Comparison of ENCODE assay signal across 8 cellular contexts in the genomic region with DNA sequence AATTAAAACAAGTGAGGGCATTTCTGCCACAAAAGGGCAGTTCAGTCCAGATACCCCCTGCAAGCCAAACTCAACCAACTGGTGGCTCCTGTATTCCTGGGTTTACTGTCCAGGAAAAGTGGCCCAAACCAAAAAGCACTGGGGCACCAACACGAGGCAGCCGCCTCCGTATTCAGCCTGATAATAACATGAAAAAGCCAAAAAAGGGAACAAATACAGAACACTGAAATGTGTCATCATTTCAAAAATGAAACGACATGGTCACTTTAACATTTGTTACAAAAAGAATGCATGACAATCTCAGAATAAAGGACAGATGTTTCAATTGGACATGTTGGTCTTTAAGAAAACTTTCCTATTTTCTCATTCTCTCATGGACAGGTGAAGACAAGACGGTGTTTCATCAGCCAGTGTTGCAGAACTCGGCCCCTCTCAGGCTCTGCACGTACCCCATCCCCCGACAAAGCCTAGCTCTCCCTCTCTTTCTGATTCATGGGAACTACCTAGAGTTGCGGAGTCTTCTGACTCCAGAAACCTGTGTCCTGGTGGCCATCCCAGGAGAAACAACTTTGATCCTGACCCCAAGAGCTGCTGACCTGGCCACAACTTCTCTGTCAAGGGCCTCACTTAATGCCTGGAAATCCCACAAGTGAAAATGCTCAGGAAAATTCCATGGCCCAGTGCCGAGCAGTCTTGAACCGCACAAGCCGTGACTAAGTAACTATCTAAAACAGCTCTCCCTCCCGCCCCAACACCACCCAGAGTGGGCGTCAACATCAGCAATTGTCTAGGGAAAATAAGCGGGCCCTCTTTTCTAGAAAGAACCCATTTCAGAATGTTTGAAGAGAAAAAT. TPM values are rescaled to one million over a fixed set of nuclear protein-coding genes. Genes with fewer than 3 reads are reported as not detected.
DNase-seq lines count a peak whose midpoint lies in the region; ATAC-seq and TF ChIP-seq lines count a peak whose summit lies in the region.

No MANE protein-coding gene starts in this region.

- ATAC-seq in upper lobe of left lung (ENCODE audit: low FRiP score in 2 of 2) (peak; percentile 69 to 76), HG03097 (IDR thresholded peaks at IDR 0.05; ENCODE audit: low FRiP score, unreplicated experiment) (no peak)

- peak in 2 of 6 experiments; percentile 20 to 47 for TF ChIP-seq CTCF in upper lobe of left lung (IDR thresholded peaks at IDR 0.05)

- no peak for DNase-seq in activated naive CD4-positive, alpha-beta T cell treated with anti-CD3 and anti-CD28 coated beads, Interleukin-2, amount 50 U/mL, for 16 hours
- DNase-seq in RPMI7951 (ENCODE audit: low read depth) (peak; percentile 98), dedifferentiated amniotic fluid mesenchymal stem cell (ENCODE audit: extremely low spot score) (peak; percentile 95), upper lobe of left lung (peak in 1 of 2 donors; percentile 85), C1 segment of cervical spinal cord (lab: John Stamatoyannopoulos, UW) (no peak)

- H3K9ac ChIP-seq in mucosa of rectum (ENCODE audit: low read depth in 1 of 2, low read length in 2 of 2) = peak overlapping the region; percentile 27 to 51

- no peaks in the 10 kb centered on the region for H3K27me3 ChIP-seq in mucosa of rectum (ENCODE audit: control insufficient read depth in 2 of 2, insufficient read depth in 2 of 2, low read length in 2 of 2)
- no peaks in the 10 kb centered on the region for H3K27me3 ChIP-seq in upper lobe of left lung

- peaks cover 65% of the 10 kb centered on the region for H3K4me1 Mint-ChIP-seq in activated naive CD4-positive, alpha-beta T cell treated with anti-CD3 and anti-CD28 coated beads, Interleukin-2, amount 50 U/mL, for 24 hours

- H3K4me3 Mint-ChIP-seq in activated naive CD4-positive, alpha-beta T cell treated with anti-CD3 and anti-CD28 coated beads, Interleukin-2, amount 50 U/mL, for 24 hours = peak overlapping the region; percentile 58

- WGBS in upper lobe of left lung, 2 donors = 56 to 60% methylated on average over 11 to 15 of the region's 15 CpGs

- H3K36me3 Mint-ChIP-seq in activated naive CD4-positive, alpha-beta T cell treated with anti-CD3 and anti-CD28 coated beads, Interleukin-2, amount 50 U/mL, for 24 hours = peaks cover 8% of the 10 kb centered on the region

- no peaks in the 10 kb centered on the region for H3K9me3 ChIP-seq in mucosa of rectum (ENCODE audit: control insufficient read depth in 2 of 2, low read length in 2 of 2)
- no peaks in the 10 kb centered on the region for H3K9me3 ChIP-seq in upper lobe of left lung

- H3K27me3 Mint-ChIP-seq in activated naive CD4-positive, alpha-beta T cell treated with anti-CD3 and anti-CD28 coated beads, Interleukin-2, amount 50 U/mL, for 24 hours = no peaks in the 10 kb centered on the region

- TF ChIP-seq POLR2A in upper lobe of left lung (IDR thresholded peaks at IDR 0.05) = no peak

- peak in 1 of 4 donors; percentile 78 for TF ChIP-seq EP300 in upper lobe of left lung (IDR thresholded peaks at IDR 0.05)

- H3K27ac ChIP-seq in mucosa of rectum (ENCODE audit: low read depth in 2 of 2, low read length in 2 of 2) (peak overlapping the region; percentile 63 to 78), upper lobe of left lung (peak overlapping the region; percentile 86 to 90 (median 88))

- H3K4me3 ChIP-seq in mucosa of rectum (ENCODE audit: low read length in 2 of 2) = peak overlapping the region in 1 of 2 donors; percentile 9
- peak overlapping the region in 1 of 4 donors; percentile 34 for H3K4me3 ChIP-seq in upper lobe of left lung

- peaks cover 38 to 41% of the 10 kb centered on the region in 2 donors for H3K36me3 ChIP-seq in mucosa of rectum (ENCODE audit: control insufficient read depth in 2 of 2, insufficient read depth in 2 of 2, low read length in 2 of 2)
- H3K36me3 ChIP-seq in upper lobe of left lung = peaks cover 18 to 45% (median 43%) of the 10 kb centered on the region in 4 donors

- H3K4me1 ChIP-seq in mucosa of rectum (ENCODE audit: control insufficient read depth in 2 of 2, insufficient read depth in 2 of 2, low read length in 2 of 2) (peaks cover 8 to 11% of the 10 kb centered on the region in 2 donors), upper lobe of left lung (peaks cover 60 to 62% (median 61%) of the 10 kb centered on the region in 4 donors)

- H3K27ac Mint-ChIP-seq in activated naive CD4-positive, alpha-beta T cell treated with anti-CD3 and anti-CD28 coated beads, Interleukin-2, amount 50 U/mL, for 24 hours = peak overlapping the region; percentile 100

- H3K9me3 Mint-ChIP-seq in activated naive CD4-positive, alpha-beta T cell treated with anti-CD3 and anti-CD28 coated beads, Interleukin-2, amount 50 U/mL, for 24 hours = no peaks in the 10 kb centered on the region

RNA-seq across cellular contexts. Expression of gene ZBTB17, which starts 27.1 kb away (rescaled TPM):
- total RNA-seq in RPMI7951 (2014; rRNA removed; shearing (Covaris generic)) = 20.8 and 26.3 TPM in 2 replicates
- 10 to 100 TPM; 34.1 to 94.2 (median 42.9) TPM for total RNA-seq in upper lobe of left lung

RNA-seq across cellular contexts. Expression of gene SRARP, which starts 55.2 kb away (rescaled TPM):
- not detected in 2 replicates for total RNA-seq in RPMI7951 (2014; rRNA removed; shearing (Covaris generic))
- under 1 TPM in 2 of 6 donors, not detected in 4; 0.07 to 0.67 TPM for total RNA-seq in upper lobe of left lung

Comparison
In these comparisons a context has a peak if more than half of its experiments do, and no peak if none do; other contexts are left out.
1. DNase-seq: peak in RPMI7951 (single experiment) and dedifferentiated amniotic fluid mesenchymal stem cell (single experiment); none in activated naive CD4-positive, alpha-beta T cell treated with anti-CD3 and anti-CD28 coated beads, Interleukin-2, amount 50 U/mL, for 16 hours (single experiment) and C1 segment of cervical spinal cord (0 of 14).